ENCODE assay signal across 21 cellular contexts in the genomic region with DNA sequence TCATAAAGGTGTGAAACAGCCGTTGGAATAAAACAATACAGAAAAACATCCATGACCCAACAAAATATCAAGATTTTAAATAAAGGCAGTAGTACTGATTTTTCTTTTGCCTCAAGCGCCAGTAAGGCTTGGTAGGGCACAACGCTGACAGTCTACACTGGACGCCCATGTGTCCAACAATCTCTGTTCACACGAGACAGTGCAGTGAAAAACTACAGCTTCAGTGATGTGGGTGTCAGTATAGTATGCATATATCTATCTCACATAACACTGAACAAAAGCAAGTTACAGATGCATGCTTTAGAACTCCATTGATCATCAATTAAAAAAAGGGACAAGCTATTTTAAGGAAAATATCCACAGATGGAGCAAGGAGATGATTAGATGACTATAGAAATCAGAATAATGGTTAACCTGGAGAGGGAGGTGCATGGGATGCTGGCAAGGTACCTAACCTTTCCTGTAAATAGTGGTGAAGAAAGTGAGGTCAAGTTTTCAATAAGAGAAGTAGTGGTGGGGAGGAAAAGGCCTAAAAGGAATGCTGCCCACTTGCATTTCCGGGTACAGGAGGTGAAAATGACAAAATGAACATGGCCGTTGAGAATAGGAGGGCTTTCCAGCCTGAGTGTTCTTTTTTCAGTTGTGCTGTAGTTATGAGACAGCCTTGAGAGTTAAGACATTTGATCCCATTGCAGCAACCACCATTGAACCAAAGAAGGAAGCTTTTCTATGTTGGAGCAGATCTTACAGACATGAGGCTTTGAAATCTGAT. TPM values are rescaled to one million over a fixed set of nuclear protein-coding genes. Genes with fewer than 3 reads are reported as not detected.
DNase-seq lines count a peak whose midpoint lies in the region; ATAC-seq and TF ChIP-seq lines count a peak whose summit lies in the region.
"Had no signal": no experiment of that assay in that cellular context is flagged by ENCODE, and none has a peak within 500 bp of the region (broad histone marks: within the 10 kb centered on the region; RNA-seq: fewer than 3 reads in every experiment).

No MANE protein-coding gene starts in this region.

- no peak overlapping the region for H3K23ac ChIP-seq in mesenchymal stem cell (ENCODE audit: low read length in 2 of 2)

- H3K14ac ChIP-seq in mesenchymal stem cell (ENCODE audit: low read length in 2 of 2): no peak overlapping the region

- H2BK12ac ChIP-seq in mesenchymal stem cell (ENCODE audit: low read length in 2 of 2): no peak overlapping the region

- no peak overlapping the region for H2AFZ ChIP-seq in mesenchymal stem cell (ENCODE audit: low read depth, low read length)

- no peak overlapping the region for H3K18ac ChIP-seq in mesenchymal stem cell (ENCODE audit: low read depth in 1 of 2, low read length in 2 of 2)

- H3K36me3 Mint-ChIP-seq in activated T-helper 17 cell treated with anti-CD3 and anti-CD28 coated beads, Interleukin-2, amount 50 U/mL, for 72 hours (ENCODE audit: low read depth): peaks cover 63% of the 10 kb centered on the region
- peaks cover 62% of the 10 kb centered on the region for H3K36me3 Mint-ChIP-seq in type B pancreatic cell

- WGBS in mesenchymal stem cell: 90% methylated on average over 6 of the region's 7 CpGs

- DNase-seq in cardiac muscle cell (ENCODE audit: low read depth in 1 of 2, low spot score in 1 of 2) (no peak), left ventricle myocardium inferior (no peak), mesenchymal stem cell (peak; percentile 29), type B pancreatic cell (ENCODE audit: extremely low spot score, unreplicated experiment) (no peak), NCI-H524 treated with DMSO at 0.1 percent for 48 hours (lab: John Stamatoyannopoulos, UW) (no peak)
- DNase-seq: activated CD4-positive, CD25-positive, alpha-beta regulatory T cell; amniotic stem cell; CD4-positive, CD25-positive, alpha-beta regulatory T cell; DMS153; Kasumi-1; NCI-H1048; NCI-H187; NCI-H748 treated with DMSO at 0.1 percent for 48 hours; T1000 had no signal

- H2BK15ac ChIP-seq in mesenchymal stem cell (ENCODE audit: low read depth, poor library complexity, severe bottlenecking): no peak overlapping the region

- no peak overlapping the region for H3K4me3 Mint-ChIP-seq in activated T-helper 17 cell treated with anti-CD3 and anti-CD28 coated beads, Interleukin-2, amount 50 U/mL, for 72 hours
- no peak overlapping the region for H3K4me3 Mint-ChIP-seq in type B pancreatic cell
- H3K4me3 Mint-ChIP-seq: CD4-positive, CD25-positive, alpha-beta regulatory T cell; dendritic cell treated with granulocyte-macrophage colony-stimulating factor and Interleukin-4, amounts not matched to agents 40 ng/mL and 50 ng/mL, for 4 days had no signal

- H3K9me3 ChIP-seq in cardiac muscle cell (ENCODE audit: low read depth) (no peaks in the 10 kb centered on the region), left ventricle myocardium inferior (replicated peaks) (no peaks in the 10 kb centered on the region), mesenchymal stem cell (ENCODE audit: control insufficient read depth, low read length) (no peaks in the 10 kb centered on the region)
- H3K9me3 ChIP-seq: prostate gland, suprapubic skin, vagina had no signal

- H3K4me3 ChIP-seq in cardiac muscle cell (no peak overlapping the region), left ventricle myocardium inferior (no peak overlapping the region), mesenchymal stem cell (ENCODE audit: insufficient read depth in 1 of 2, low read depth in 1 of 2, low read length in 2 of 2) (no peak overlapping the region)
- H3K4me3 ChIP-seq: prostate gland, suprapubic skin, vagina had no signal

- no peak overlapping the region for H2BK120ac ChIP-seq in mesenchymal stem cell (ENCODE audit: low read depth, low read length)

- H3K79me1 ChIP-seq in mesenchymal stem cell (replicated peaks; ENCODE audit: low read length, poor library complexity, severe bottlenecking): peaks cover 8% of the 10 kb centered on the region

- H3K4ac ChIP-seq in mesenchymal stem cell (ENCODE audit: low read depth in 1 of 2, low read length in 2 of 2): no peak overlapping the region

- TF ChIP-seq CTCF in cardiac muscle cell (IDR thresholded peaks at IDR 0.05; ENCODE audit: low read depth, low read length): no peak
- no peak for TF ChIP-seq CTCF in left ventricle myocardium inferior (IDR thresholded peaks at IDR 0.05; ENCODE audit: borderline replicate concordance)
- no peak for TF ChIP-seq CTCF in type B pancreatic cell (conservative IDR thresholded peaks at IDR 0.05)

- intact Hi-C loops in left ventricle myocardium inferior (cut with micrococcal nuclease): no loop called here

- H3K27me3 Mint-ChIP-seq in activated T-helper 17 cell treated with anti-CD3 and anti-CD28 coated beads, Interleukin-2, amount 50 U/mL, for 72 hours: no peaks in the 10 kb centered on the region
- no peaks in the 10 kb centered on the region for H3K27me3 Mint-ChIP-seq in type B pancreatic cell
- H3K27me3 Mint-ChIP-seq: CD4-positive, CD25-positive, alpha-beta regulatory T cell; dendritic cell treated with granulocyte-macrophage colony-stimulating factor and Interleukin-4, amounts not matched to agents 40 ng/mL and 50 ng/mL, for 4 days had no signal

- H2BK5ac ChIP-seq in mesenchymal stem cell (ENCODE audit: low read depth, low read length, poor library complexity, severe bottlenecking): no peak overlapping the region

- no peaks in the 10 kb centered on the region for H3K4me1 Mint-ChIP-seq in activated T-helper 17 cell treated with anti-CD3 and anti-CD28 coated beads, Interleukin-2, amount 50 U/mL, for 72 hours
- peaks cover 48% of the 10 kb centered on the region for H3K4me1 Mint-ChIP-seq in type B pancreatic cell (ENCODE audit: unreplicated experiment)

- H3K27ac ChIP-seq in cardiac muscle cell: peak overlapping the region; percentile 56
- no peak overlapping the region for H3K27ac ChIP-seq in left ventricle myocardium inferior (replicated peaks)
- H3K27ac ChIP-seq in mesenchymal stem cell (ENCODE audit: low read length, poor library complexity, severe bottlenecking): no peak overlapping the region
- H3K27ac ChIP-seq: prostate gland, RWPE1, suprapubic skin, vagina had no signal

- H3K36me3 ChIP-seq in cardiac muscle cell (peaks cover 41% of the 10 kb centered on the region), left ventricle myocardium inferior (peaks cover 61% of the 10 kb centered on the region), mesenchymal stem cell (ENCODE audit: control insufficient read depth in 1 of 2, insufficient read depth in 2 of 2, low read depth in 1 of 2, low read length in 2 of 2) (peaks cover 45 to 83% of the 10 kb centered on the region in 2 experiments)
- H3K36me3 ChIP-seq: prostate gland had no signal

- ATAC-seq in activated T-helper 17 cell treated with anti-CD3 and anti-CD28 coated beads, Interleukin-2, amount 50 U/mL, for 72 hours (replicated peaks): no peak
- no peak for ATAC-seq in HG02973 (IDR thresholded peaks at IDR 0.05; ENCODE audit: unreplicated experiment)

- H3K27me3 ChIP-seq in cardiac muscle cell (no peaks in the 10 kb centered on the region), left ventricle myocardium inferior (ENCODE audit: low read depth) (no peaks in the 10 kb centered on the region), mesenchymal stem cell (ENCODE audit: control insufficient read depth in 1 of 2, insufficient read depth in 1 of 2, low read length in 2 of 2) (no peaks in the 10 kb centered on the region)
- H3K27me3 ChIP-seq: suprapubic skin, vagina had no signal

- H4K91ac ChIP-seq in mesenchymal stem cell (ENCODE audit: low read length): no peak overlapping the region

- no peak overlapping the region for H3K4me2 ChIP-seq in mesenchymal stem cell (ENCODE audit: low read length, poor library complexity, severe bottlenecking)

- H4K8ac ChIP-seq in mesenchymal stem cell (ENCODE audit: low read length): no peak overlapping the region

- H3K9ac ChIP-seq in mesenchymal stem cell (ENCODE audit: low read length): no peak overlapping the region

- H2AK5ac ChIP-seq in mesenchymal stem cell (ENCODE audit: low read length, severe bottlenecking): no peak overlapping the region

- peaks cover 3% of the 10 kb centered on the region for H3K4me1 ChIP-seq in cardiac muscle cell (ENCODE audit: low read depth)
- H3K4me1 ChIP-seq in left ventricle myocardium inferior: peaks cover 38% of the 10 kb centered on the region
- peaks cover 10% of the 10 kb centered on the region for H3K4me1 ChIP-seq in mesenchymal stem cell (ENCODE audit: control insufficient read depth, insufficient read depth, low read depth, low read length)
- H3K4me1 ChIP-seq: prostate gland had no signal

- peak overlapping the region; percentile 15 for H3K27ac Mint-ChIP-seq in activated T-helper 17 cell treated with anti-CD3 and anti-CD28 coated beads, Interleukin-2, amount 50 U/mL, for 72 hours
- peak overlapping the region; percentile 66 for H3K27ac Mint-ChIP-seq in type B pancreatic cell
- H3K27ac Mint-ChIP-seq: dendritic cell treated with granulocyte-macrophage colony-stimulating factor and Interleukin-4, amounts not matched to agents 40 ng/mL and 50 ng/mL, for 4 days had no signal

- H3K9me3 Mint-ChIP-seq in activated T-helper 17 cell treated with anti-CD3 and anti-CD28 coated beads, Interleukin-2, amount 50 U/mL, for 72 hours: no peaks in the 10 kb centered on the region
- no peaks in the 10 kb centered on the region for H3K9me3 Mint-ChIP-seq in type B pancreatic cell
- H3K9me3 Mint-ChIP-seq: CD4-positive, CD25-positive, alpha-beta regulatory T cell; dendritic cell treated with granulocyte-macrophage colony-stimulating factor and Interleukin-4, amounts not matched to agents 40 ng/mL and 50 ng/mL, for 4 days had no signal

RNA-seq across cellular contexts. Expression of gene CTNNB1, which starts 42.7 kb away (rescaled TPM):
- 554 and 574 TPM in 2 replicates for total RNA-seq in cardiac muscle cell
- 213 and 298 TPM in 2 replicates for polyA plus RNA-seq in cardiac muscle cell
- 164 TPM for total RNA-seq in left ventricle myocardium inferior
- total RNA-seq in activated T-helper 17 cell treated with anti-CD3 and anti-CD28 coated beads, Interleukin-2, amount 50 U/mL, for 72 hours: 100 to 1,000 TPM; 109 to 150 TPM
- polyA plus RNA-seq in mesenchymal stem cell (2013, experiment 1 of 2): 374 TPM
- polyA plus RNA-seq in mesenchymal stem cell (2013, experiment 2 of 2): 364 TPM
- 438 and 471 TPM in 2 replicates for total RNA-seq in type B pancreatic cell (ENCODE audit: low replicate concordance)
